Comparison of ENCODE assay signal across 17 cellular contexts in the genomic region with DNA sequence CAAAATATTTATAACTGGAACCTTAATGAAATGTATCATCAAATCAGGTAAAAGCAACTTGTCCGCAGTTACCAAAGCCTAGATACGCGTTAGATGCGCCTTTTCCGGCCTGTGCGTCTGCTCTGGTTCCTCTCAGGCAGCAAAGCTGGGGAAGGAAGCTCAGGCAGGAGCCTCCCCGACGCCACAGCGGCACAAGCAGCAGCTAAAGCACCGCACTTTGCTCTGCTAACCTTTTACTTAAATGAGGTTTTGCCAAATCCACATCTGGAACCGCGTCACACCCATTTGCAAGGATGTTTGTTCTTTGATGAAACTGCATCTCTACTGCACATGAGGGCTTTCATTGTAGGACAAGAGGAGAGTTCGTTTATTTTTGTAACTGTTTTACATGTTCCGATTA. TPM values are rescaled to one million over a fixed set of nuclear protein-coding genes. Genes with fewer than 3 reads are reported as not detected.
"Had no signal": no experiment of that assay in that cellular context is flagged by ENCODE, and none has a peak within 500 bp of the region (broad histone marks: within the 10 kb centered on the region; RNA-seq: fewer than 3 reads in every experiment).

No MANE protein-coding gene starts in this region.

- H3K27me3 Mint-ChIP-seq: activated naive CD4-positive, alpha-beta T cell treated with anti-CD3 and anti-CD28 coated beads, Interleukin-2, amount 10 ng/mL, durations not matched to agents 7 days and 5 days; dendritic cell treated with granulocyte-macrophage colony-stimulating factor and Interleukin-4, amounts not matched to agents 40 ng/mL and 50 ng/mL, for 4 days; stimulated activated naive CD8-positive, alpha-beta T cell treated with anti-CD3 and anti-CD28 coated beads, Interleukin-15, Interleukin-2, amounts not matched to agents 100 ng/mL and 50 ng/mL, for 24 hours had no signal

- H3K27ac Mint-ChIP-seq: activated naive CD4-positive, alpha-beta T cell treated with anti-CD3 and anti-CD28 coated beads, Interleukin-2, amount 10 ng/mL, durations not matched to agents 7 days and 5 days; activated T-helper 1 cell treated with anti-CD3 and anti-CD28 coated beads, Interleukin-12 subunit alpha, Interleukin-12 subunit beta, Interleukin-2, Interleukin-4 antibody, amounts not matched to agents 30 ng/mL and 10 ng/mL and 1 ng/mL, durations not matched to agents 14 hours and 24 hours and 36 hours; dendritic cell treated with granulocyte-macrophage colony-stimulating factor and Interleukin-4, amounts not matched to agents 40 ng/mL and 50 ng/mL, for 4 days; stimulated activated naive CD8-positive, alpha-beta T cell treated with anti-CD3 and anti-CD28 coated beads, Interleukin-15, Interleukin-2, amounts not matched to agents 100 ng/mL and 50 ng/mL, for 24 hours had no signal

- H3K9me3 ChIP-seq: adrenal gland, gastrocnemius medialis, heart right ventricle, left lung, psoas muscle had no signal

- H3K27ac ChIP-seq: adrenal gland, gastrocnemius medialis, psoas muscle had no signal

- H3K36me3 ChIP-seq: adrenal gland, gastrocnemius medialis, left lung had no signal

- H3K4me3 ChIP-seq: adrenal gland, gastrocnemius medialis, heart right ventricle, left lung, psoas muscle had no signal

- FAIRE-seq: islet of Langerhans, urothelium cell line had no signal

- DNase-seq: activated naive CD4-positive, alpha-beta T cell treated with anti-CD3 and anti-CD28 coated beads, Interleukin-2, amount 10 ng/mL, durations not matched to agents 7 days and 5 days; central memory CD4-positive, alpha-beta T cell; gastrocnemius medialis; heart right ventricle; left lung; occipital lobe; psoas muscle; stimulated activated CD4-positive, alpha-beta T cell treated with anti-CD3 and anti-CD28 coated beads, Interleukin-4, amount 100 ng/mL, for 24 hours; SW 1271 had no signal

- ATAC-seq: activated CD4-positive, CD25-positive, alpha-beta regulatory T cell treated with anti-CD3 and anti-CD28 coated beads, Interleukin-2, amount 50 U/mL, for 24 hours; gastrocnemius medialis; heart right ventricle; left lung; psoas muscle had no signal

- H3K4me3 Mint-ChIP-seq: activated naive CD4-positive, alpha-beta T cell treated with anti-CD3 and anti-CD28 coated beads, Interleukin-2, amount 10 ng/mL, durations not matched to agents 7 days and 5 days; activated T-helper 1 cell treated with anti-CD3 and anti-CD28 coated beads, Interleukin-12 subunit alpha, Interleukin-12 subunit beta, Interleukin-2, Interleukin-4 antibody, amounts not matched to agents 30 ng/mL and 10 ng/mL and 1 ng/mL, durations not matched to agents 14 hours and 24 hours and 36 hours; dendritic cell treated with granulocyte-macrophage colony-stimulating factor and Interleukin-4, amounts not matched to agents 40 ng/mL and 50 ng/mL, for 4 days; nephron; stimulated activated naive CD8-positive, alpha-beta T cell treated with anti-CD3 and anti-CD28 coated beads, Interleukin-15, Interleukin-2, amounts not matched to agents 100 ng/mL and 50 ng/mL, for 24 hours had no signal

- H3K27me3 ChIP-seq: adrenal gland, gastrocnemius medialis, heart right ventricle, left lung had no signal

RNA-seq across cellular contexts. Expression of a gene that starts 36.8 kb away (rescaled TPM):
- total RNA-seq: activated T-helper 1 cell treated with anti-CD3 and anti-CD28 coated beads, Interleukin-12 subunit alpha, Interleukin-12 subunit beta, Interleukin-2, Interleukin-4 antibody, amounts not matched to agents 30 ng/mL and 10 ng/mL and 1 ng/mL, durations not matched to agents 14 hours and 24 hours and 36 hours had no signal
